Comparison of ENCODE assay signal across 10 cellular contexts in the genomic region with DNA sequence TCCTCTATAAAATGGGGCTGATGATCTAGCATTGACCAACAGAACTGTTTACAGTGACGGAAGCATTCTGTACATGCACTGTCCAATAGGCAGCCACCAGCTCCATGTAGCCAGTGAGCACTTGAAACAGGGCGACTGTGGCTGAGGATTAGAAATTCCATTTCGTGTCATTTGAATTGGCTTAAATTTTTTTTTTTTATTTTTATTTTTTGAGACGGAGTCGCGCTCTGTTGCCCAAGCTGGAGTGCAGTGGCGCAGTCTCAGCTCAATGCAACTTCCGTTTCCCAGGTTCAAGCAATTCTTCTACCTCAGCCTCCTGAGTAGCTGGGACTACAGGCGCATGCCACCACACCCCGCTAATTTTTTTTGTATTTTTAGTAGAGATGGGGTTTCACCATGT. TPM values are rescaled to one million over a fixed set of nuclear protein-coding genes. Genes with fewer than 3 reads are reported as not detected.
"Had no signal": no experiment of that assay in that cellular context is flagged by ENCODE, and none has a peak within 500 bp of the region (broad histone marks: within the 10 kb centered on the region; RNA-seq: fewer than 3 reads in every experiment).

No MANE protein-coding gene starts in this region.

- H3K4me3 ChIP-seq: GM23248 had no signal

- H3K9me3 Mint-ChIP-seq: H9 had no signal

- H2AFZ ChIP-seq: GM23248 had no signal

- H3K27ac Mint-ChIP-seq: H9, IgD-negative memory B cell had no signal

- H3K4me3 Mint-ChIP-seq: IgD-negative memory B cell had no signal

- ATAC-seq: HepG2 had no signal

- H3K27ac ChIP-seq: GM23248, HL-60 had no signal

- FAIRE-seq: H54, HepG2 had no signal

- DNase-seq: GM23248, GOT3, H9, HCEC 1CT, KG1 had no signal

- H3K9ac ChIP-seq: GM23248 had no signal

RNA-seq across cellular contexts. Expression of a gene that starts 3.0 kb away (rescaled TPM):
- total RNA-seq: GM23248, HT1080 had no signal
- polyA plus RNA-seq: GM23248, IgD-negative memory B cell had no signal

RNA-seq across cellular contexts. Expression of a gene that starts 24.0 kb away (rescaled TPM):
- total RNA-seq: GM23248, HepG2, HT1080 had no signal
- polyA plus RNA-seq: GM23248, HepG2, IgD-negative memory B cell had no signal
